Comparison of ENCODE assay signal across 1 cellular context in genomic region chr20:4702562-4703280, GRCh38.
TF ChIP-seq lines count a peak whose summit lies in the region.

No MANE protein-coding gene starts in this region.

TF ChIP-seq in K562, 482 proteins besides CTCF, POLR2A, EP300 and RAD21:
- TF ChIP-seq SPI1 (IDR thresholded peaks at IDR 0.05; ENCODE audit: borderline replicate concordance, low read depth, low read length), result peak; percentile 90
- TF ChIP-seq BRD9 (IDR thresholded peaks at IDR 0.05; ENCODE audit: low read depth, partially characterized antibody), result no peak
